Comparison of ENCODE assay signal across 8 cellular contexts in genomic region chr3:32389577-32389976, GRCh38. TPM values are rescaled to one million over a fixed set of nuclear protein-coding genes. Genes with fewer than 3 reads are reported as not detected.
DNase-seq lines count a peak whose midpoint lies in the region; ATAC-seq, FAIRE-seq and TF ChIP-seq lines count a peak whose summit lies in the region.
"Not testable (repeated sequence)": the region's sequence is repeated elsewhere in the genome, so short reads cannot be mapped to it uniquely, and the experiment has no call there.

No MANE protein-coding gene starts in this region.

- DNase-seq in EL = peak; percentile 12
- DNase-seq in OCI-M1 (lab: John Stamatoyannopoulos, UW) = peak; percentile 14
- not testable (repeated sequence) for DNase-seq in activated CD4-positive, alpha-beta memory T cell treated with anti-CD3 and anti-CD28 coated beads for 36 hours; activated T-helper 2 cell treated with anti-CD3 and anti-CD28 coated beads, Interferon-gamma antibody, Interleukin-2, Interleukin-4, amounts not matched to agents 10 μg/mL and 5 μg/mL and 100 μg/mL, durations not matched to agents 14 hours and 24 hours and 36 hours (ENCODE audit: low spot score); K562 (ENCODE audit: extremely low read depth in 1 of 4, low spot score in 3 of 4)
- peak; percentile 47 for DNase-seq in iris pigment epithelial cell (ENCODE audit: low read depth)

- peak overlapping the region; percentile 30 for H3K27ac Mint-ChIP-seq in activated CD4-positive, alpha-beta memory T cell treated with anti-CD3 and anti-CD28 coated beads for 36 hours
- not testable (repeated sequence) for H3K27ac Mint-ChIP-seq in activated T-helper 2 cell treated with anti-CD3 and anti-CD28 coated beads, Interferon-gamma antibody, Interleukin-2, Interleukin-4, amounts not matched to agents 10 μg/mL and 5 μg/mL and 100 μg/mL, durations not matched to agents 14 hours and 24 hours and 36 hours
- peak overlapping the region; percentile 85 for H3K27ac Mint-ChIP-seq in stimulated activated memory B cell treated with anti-CD40 and anti-IgM and Interleukin-4, amounts not matched to agents 10 μg/mL and 1 μg/mL and 100 μg/mL, for 72 hours

- H3K4me3 Mint-ChIP-seq in activated CD4-positive, alpha-beta memory T cell treated with anti-CD3 and anti-CD28 coated beads for 36 hours = peak overlapping the region; percentile 25
- H3K4me3 Mint-ChIP-seq in activated T-helper 2 cell treated with anti-CD3 and anti-CD28 coated beads, Interferon-gamma antibody, Interleukin-2, Interleukin-4, amounts not matched to agents 10 μg/mL and 5 μg/mL and 100 μg/mL, durations not matched to agents 14 hours and 24 hours and 36 hours (ENCODE audit: low read depth) = peak overlapping the region; percentile 17
- H3K4me3 Mint-ChIP-seq in stimulated activated memory B cell treated with anti-CD40 and anti-IgM and Interleukin-4, amounts not matched to agents 10 μg/mL and 1 μg/mL and 100 μg/mL, for 72 hours = not testable (repeated sequence)

- in situ Hi-C loops in K562 (cut with MboI) = not testable (repeated sequence)

- POLR2A ChIA-PET in activated CD4-positive, alpha-beta memory T cell treated with anti-CD3 and anti-CD28 coated beads for 36 hours (lab: Charles Lee); K562 (lab: Yijun Ruan, JAX): not testable (repeated sequence)

- not testable (repeated sequence) for H3K9ac ChIP-seq in BLaER1; K562 (ENCODE audit: insufficient read depth in 1 of 2, low read depth in 2 of 2, low read length in 2 of 2)

- H3K36me3 Mint-ChIP-seq in activated CD4-positive, alpha-beta memory T cell treated with anti-CD3 and anti-CD28 coated beads for 36 hours = peaks cover 13% of the 10 kb centered on the region
- peaks cover 22% of the 10 kb centered on the region for H3K36me3 Mint-ChIP-seq in activated T-helper 2 cell treated with anti-CD3 and anti-CD28 coated beads, Interferon-gamma antibody, Interleukin-2, Interleukin-4, amounts not matched to agents 10 μg/mL and 5 μg/mL and 100 μg/mL, durations not matched to agents 14 hours and 24 hours and 36 hours (ENCODE audit: low read depth)
- H3K36me3 Mint-ChIP-seq in stimulated activated memory B cell treated with anti-CD40 and anti-IgM and Interleukin-4, amounts not matched to agents 10 μg/mL and 1 μg/mL and 100 μg/mL, for 72 hours = not testable (repeated sequence)

- H3K79me2 ChIP-seq in K562 (ENCODE audit: control insufficient read depth, insufficient read depth, low read length) = not testable (repeated sequence)

- not testable (repeated sequence) for H3K27me3 Mint-ChIP-seq in activated CD4-positive, alpha-beta memory T cell treated with anti-CD3 and anti-CD28 coated beads for 36 hours; activated T-helper 2 cell treated with anti-CD3 and anti-CD28 coated beads, Interferon-gamma antibody, Interleukin-2, Interleukin-4, amounts not matched to agents 10 μg/mL and 5 μg/mL and 100 μg/mL, durations not matched to agents 14 hours and 24 hours and 36 hours (ENCODE audit: low read depth); stimulated activated memory B cell treated with anti-CD40 and anti-IgM and Interleukin-4, amounts not matched to agents 10 μg/mL and 1 μg/mL and 100 μg/mL, for 72 hours

- not testable (repeated sequence) for H3K9me3 ChIP-seq in BLaER1; K562 (replicated peaks; ENCODE audit: control insufficient read depth, insufficient read depth, low read depth, low read length)

- H3K27ac ChIP-seq in BLaER1; K562 (ENCODE audit: extremely low read depth, low read depth, low read length): not testable (repeated sequence)

- H3K9me3 Mint-ChIP-seq in activated CD4-positive, alpha-beta memory T cell treated with anti-CD3 and anti-CD28 coated beads for 36 hours; activated T-helper 2 cell treated with anti-CD3 and anti-CD28 coated beads, Interferon-gamma antibody, Interleukin-2, Interleukin-4, amounts not matched to agents 10 μg/mL and 5 μg/mL and 100 μg/mL, durations not matched to agents 14 hours and 24 hours and 36 hours; stimulated activated memory B cell treated with anti-CD40 and anti-IgM and Interleukin-4, amounts not matched to agents 10 μg/mL and 1 μg/mL and 100 μg/mL, for 72 hours: not testable (repeated sequence)

- BruUV-seq in K562 (replicated peaks; lab: Mats Ljungman, UMichigan) = not testable (repeated sequence)

- H3K36me3 ChIP-seq in BLaER1; K562 (ENCODE audit: control insufficient read depth, insufficient read depth, low read length): not testable (repeated sequence)

- H3K9me1 ChIP-seq in K562 (ENCODE audit: control insufficient read depth, insufficient read depth, low read length) = not testable (repeated sequence)

- 2% methylated on average over 2 of the region's 2 CpGs for WGBS in K562 (ENCODE audit: insufficient coverage, low coverage, missing lambda C conversion rate)

- ATAC-seq in K562; stimulated activated memory B cell treated with anti-CD40 and anti-IgM and Interleukin-4, amounts not matched to agents 10 μg/mL and 1 μg/mL and 100 μg/mL, for 72 hours: not testable (repeated sequence)

- H3K27me3 ChIP-seq in BLaER1 = not testable (repeated sequence)
- peaks cover 27 to 44% of the 10 kb centered on the region in 2 experiments for H3K27me3 ChIP-seq in K562 (ENCODE audit: control insufficient read depth in 2 of 2, insufficient read depth in 2 of 2, low read length in 2 of 2)

- FAIRE-seq in K562 (lab: Jason Lieb, UNC) = peak; percentile 19

- peak overlapping the region; percentile 26; the same call in 1 of the 2 replicates for H3K4me2 ChIP-seq in BLaER1
- H3K4me2 ChIP-seq in K562 (ENCODE audit: insufficient read depth, low read length) = not testable (repeated sequence)

- TF ChIP-seq EP300 in K562 (IDR thresholded peaks at IDR 0.05; ENCODE audit: low read length) = not testable (repeated sequence)

- H3K4me1 ChIP-seq in BLaER1 (peaks cover 76% of the 10 kb centered on the region), K562 (replicated peaks in 1 of 2; ENCODE audit: control insufficient read depth in 2 of 2, insufficient read depth in 2 of 2, low read length in 2 of 2) (peaks cover 0 to 12% of the 10 kb centered on the region in 2 experiments; a peak in 2 of 5 replicates)

- H4K20me1 ChIP-seq in BLaER1 = peaks cover 22% of the 10 kb centered on the region
- not testable (repeated sequence) for H4K20me1 ChIP-seq in K562 (replicated peaks; ENCODE audit: control insufficient read depth, insufficient read depth, low read length)

- not testable (repeated sequence) for TF ChIP-seq CTCF in K562 (IDR thresholded peaks at IDR 0.05 in 2 of 3, conservative IDR thresholded peaks at IDR 0.05 in 1 of 3; ENCODE audit: insufficient read depth in 2 of 3, low read depth in 1 of 3, low read length in 3 of 3)

- peaks cover 39% of the 10 kb centered on the region for H3K4me1 Mint-ChIP-seq in activated CD4-positive, alpha-beta memory T cell treated with anti-CD3 and anti-CD28 coated beads for 36 hours (ENCODE audit: low read depth)
- peaks cover 32% of the 10 kb centered on the region for H3K4me1 Mint-ChIP-seq in activated T-helper 2 cell treated with anti-CD3 and anti-CD28 coated beads, Interferon-gamma antibody, Interleukin-2, Interleukin-4, amounts not matched to agents 10 μg/mL and 5 μg/mL and 100 μg/mL, durations not matched to agents 14 hours and 24 hours and 36 hours (ENCODE audit: low read depth)
- peaks cover 43% of the 10 kb centered on the region for H3K4me1 Mint-ChIP-seq in stimulated activated memory B cell treated with anti-CD40 and anti-IgM and Interleukin-4, amounts not matched to agents 10 μg/mL and 1 μg/mL and 100 μg/mL, for 72 hours

- TF ChIP-seq RAD21 in K562 (CRISPR knock-in tag; conservative IDR thresholded peaks at IDR 0.05 in 1 of 2, IDR thresholded peaks at IDR 0.05 in 1 of 2) = not testable (repeated sequence)

- TF ChIP-seq POLR2A in K562 (conservative IDR thresholded peaks at IDR 0.05) = not testable (repeated sequence)

- not testable (repeated sequence) for H3K4me3 ChIP-seq in BLaER1, K562

- not testable (repeated sequence) for H2AFZ ChIP-seq in K562 (ENCODE audit: low read depth, low read length)

- CTCF ChIA-PET in activated CD4-positive, alpha-beta memory T cell treated with anti-CD3 and anti-CD28 coated beads for 36 hours (lab: Charles Lee) = interaction anchor here (4.3 kb wide), 1 partner anchor 15 kb away, joined by 24 read pairs; no protein-coding TSS in a partner anchor
- CTCF ChIA-PET in K562 (lab: Yijun Ruan, JAX; ENCODE audit: low intra/inter-chr PET ratio) = not testable (repeated sequence)

- intact Hi-C loops in activated CD4-positive, alpha-beta memory T cell treated with anti-CD3 and anti-CD28 coated beads for 36 hours (cut with micrococcal nuclease); activated T-helper 2 cell treated with anti-CD3 and anti-CD28 coated beads, Interferon-gamma antibody, Interleukin-2, Interleukin-4, amounts not matched to agents 10 μg/mL and 5 μg/mL and 100 μg/mL, durations not matched to agents 14 hours and 24 hours and 36 hours (cut with micrococcal nuclease); K562 (cut with micrococcal nuclease): not testable (repeated sequence)

RNA-seq across cellular contexts. Expression of gene CMTM7, which starts 2.1 kb away (rescaled TPM):
- 10 to 100 TPM; 46.1 to 47.1 TPM for total RNA-seq in activated CD4-positive, alpha-beta memory T cell treated with anti-CD3 and anti-CD28 coated beads for 36 hours
- 60.0 and 60.9 TPM in 2 replicates for total RNA-seq in activated T-helper 2 cell treated with anti-CD3 and anti-CD28 coated beads, Interferon-gamma antibody, Interleukin-2, Interleukin-4, amounts not matched to agents 10 μg/mL and 5 μg/mL and 100 μg/mL, durations not matched to agents 14 hours and 24 hours and 36 hours
- 0.42 and 0.67 TPM in 2 replicates for total RNA-seq in K562 (2011; cell fraction: chromatin; rRNA removed; ENCODE audit: low replicate concordance)
- total RNA-seq in K562 (2011; cell fraction: nucleolus; rRNA removed) = 0.53 and 1.0 TPM in 2 replicates
- total RNA-seq in K562 (2011; cell fraction: nucleoplasm; rRNA removed) = 0.73 and 0.92 TPM in 2 replicates
- total RNA-seq in K562 (2014; rRNA removed) (not detected in 2 replicates), K562 (2014; rRNA removed; fragmentation: Illumina TruSeq; extraction: Trizol) (0.16 TPM in 1 of 2 replicates, not detected in the other), K562 (2015; rRNA removed; fragmentation: Illumina TruSeq; extraction: Trizol) (not detected in 2 replicates), K562 (2021) (0.38 and 0.49 TPM in 2 replicates)
- polyA plus RNA-seq in K562 (2011; rRNA removed) (0.96 and 1.6 TPM in 2 replicates), K562 (2014; fragmentation: Illumina TruSeq; extraction: Trizol) (0.25 and 0.33 TPM in 2 replicates), K562 (2014; fragmentation: Nextera tagmentation; extraction: Ambion mirVana) (under 1 TPM in 1 of 2 experiments, not detected in 1; 0.03 TPM), K562 (2014; rRNA removed) (0.27 and 0.42 TPM in 2 replicates)
- 1.3 and 2.2 TPM in 2 replicates for polyA plus RNA-seq in K562 (2011; cell fraction: cytosol; rRNA removed)
- 1.4 and 1.5 TPM in 2 replicates for polyA plus RNA-seq in K562 (2011; cell fraction: nucleus; rRNA removed)
- polyA plus RNA-seq in K562 (2012) = 0.14 and 0.18 TPM in 2 replicates
- polyA minus RNA-seq in K562 (2011; rRNA and poly(A)+ RNA removed) = 0.48 and 0.84 TPM in 2 replicates
- 1.4 TPM in 1 of 2 replicates, not detected in the other for polyA minus RNA-seq in K562 (2011; cell fraction: cytosol; rRNA and poly(A)+ RNA removed)
- polyA minus RNA-seq in K562 (2011; cell fraction: nucleus; rRNA and poly(A)+ RNA removed) = 0.40 and 0.44 TPM in 2 replicates

Comparison
In these comparisons a context has a peak if more than half of its experiments do, and no peak if none do; other contexts are left out.
1. RNA of gene CMTM7, which starts 2.1 kb away (total RNA-seq): 60.0 to 60.9 TPM in activated T-helper 2 cell treated with anti-CD3 and anti-CD28 coated beads, Interferon-gamma antibody, Interleukin-2, Interleukin-4, amounts not matched to agents 10 μg/mL and 5 μg/mL and 100 μg/mL, durations not matched to agents 14 hours and 24 hours and 36 hours and 46.1 to 47.1 TPM in activated CD4-positive, alpha-beta memory T cell treated with anti-CD3 and anti-CD28 coated beads for 36 hours; 0.16 to 1.0 TPM in K562; every median in the first group is over 10 times any median in the second.